In genomic region chr6:168968228-168968627, GRCh38 we compare ENCODE assay signal across 9 cellular contexts.
DNase-seq lines count a peak whose midpoint lies in the region; ATAC-seq and TF ChIP-seq lines count a peak whose summit lies in the region.
"Had no signal": no experiment of that assay in that cellular context is flagged by ENCODE, and none has a peak within 500 bp of the region (broad histone marks: within the 10 kb centered on the region; RNA-seq: fewer than 3 reads in every experiment).

No MANE protein-coding gene starts in this region.

- no peak for TF ChIP-seq CTCF in right atrium auricular region (IDR thresholded peaks at IDR 0.05)

- peak in 2 of 3 donors; percentile 1 to 9 for DNase-seq in CD4-positive, CD25-positive, alpha-beta regulatory T cell
- DNase-seq in SK-N-MC (ENCODE audit: low read depth, low spot score), result peak; percentile 76
- peak; percentile 67 for DNase-seq in right atrium auricular region (ENCODE audit: low spot score)
- DNase-seq in UCSD-AML1 (lab: John Stamatoyannopoulos, UW; ENCODE audit: unreplicated experiment), result no peak
- DNase-seq: activated naive CD8-positive, alpha-beta T cell treated with anti-CD3 and anti-CD28 coated beads, Interleukin-2, amount 10 ng/mL, durations not matched to agents 7 days and 5 days had no signal

- H3K9me3 ChIP-seq in CD4-positive, CD25-positive, alpha-beta regulatory T cell (ENCODE audit: control insufficient read depth in 2 of 2, low read length in 2 of 2), result no peaks in the 10 kb centered on the region
- no peaks in the 10 kb centered on the region for H3K9me3 ChIP-seq in SK-N-MC (ENCODE audit: low read depth, low read length)
- H3K9me3 ChIP-seq in right atrium auricular region, result no peaks in the 10 kb centered on the region

- H3K4me3 ChIP-seq in CD4-positive, CD25-positive, alpha-beta regulatory T cell (ENCODE audit: low read depth, low read length), result no peak overlapping the region
- H3K4me3 ChIP-seq in SK-N-MC (peak overlapping the region; percentile 50), right atrium auricular region (no peak overlapping the region)

- peaks cover 19% of the 10 kb centered on the region for H3K27me3 Mint-ChIP-seq in CD4-positive, CD25-positive, alpha-beta regulatory T cell

- H3K4me1 ChIP-seq in CD4-positive, CD25-positive, alpha-beta regulatory T cell (ENCODE audit: control insufficient read depth, insufficient read depth, low read length, poor library complexity, severe bottlenecking), result no peaks in the 10 kb centered on the region
- no peaks in the 10 kb centered on the region for H3K4me1 ChIP-seq in right atrium auricular region

- H3K9ac ChIP-seq in SK-N-MC (ENCODE audit: insufficient read length), result no peak overlapping the region

- no peak overlapping the region for H3K4me3 Mint-ChIP-seq in CD4-positive, CD25-positive, alpha-beta regulatory T cell
- H3K4me3 Mint-ChIP-seq: activated naive CD8-positive, alpha-beta T cell treated with anti-CD3 and anti-CD28 coated beads, Interleukin-2, amount 10 ng/mL, durations not matched to agents 7 days and 5 days had no signal

- no peaks in the 10 kb centered on the region for H3K9me3 Mint-ChIP-seq in CD4-positive, CD25-positive, alpha-beta regulatory T cell
- H3K9me3 Mint-ChIP-seq: activated naive CD8-positive, alpha-beta T cell treated with anti-CD3 and anti-CD28 coated beads, Interleukin-2, amount 10 ng/mL, durations not matched to agents 7 days and 5 days had no signal

- no peak overlapping the region for H3K27ac Mint-ChIP-seq in CD4-positive, CD25-positive, alpha-beta regulatory T cell
- H3K27ac Mint-ChIP-seq: activated naive CD8-positive, alpha-beta T cell treated with anti-CD3 and anti-CD28 coated beads, Interleukin-2, amount 10 ng/mL, durations not matched to agents 7 days and 5 days had no signal

- no peaks in the 10 kb centered on the region for H3K36me3 Mint-ChIP-seq in CD4-positive, CD25-positive, alpha-beta regulatory T cell
- H3K36me3 Mint-ChIP-seq: activated naive CD8-positive, alpha-beta T cell treated with anti-CD3 and anti-CD28 coated beads, Interleukin-2, amount 10 ng/mL, durations not matched to agents 7 days and 5 days had no signal

- no peak overlapping the region for H3K27ac ChIP-seq in CD4-positive, CD25-positive, alpha-beta regulatory T cell (ENCODE audit: insufficient read depth, low read length, poor library complexity, severe bottlenecking)
- H3K27ac ChIP-seq in SK-N-MC (no peak overlapping the region; the same call in 1 of the 2 replicates), right atrium auricular region (no peak overlapping the region)

- no peaks in the 10 kb centered on the region for H3K36me3 ChIP-seq in CD4-positive, CD25-positive, alpha-beta regulatory T cell (ENCODE audit: control insufficient read depth, insufficient read depth, low read length)
- H3K36me3 ChIP-seq in SK-N-MC (ENCODE audit: insufficient read depth, low read length) (no peaks in the 10 kb centered on the region), right atrium auricular region (no peaks in the 10 kb centered on the region)

- peaks cover 2% of the 10 kb centered on the region for H3K27me3 ChIP-seq in CD4-positive, CD25-positive, alpha-beta regulatory T cell (ENCODE audit: control insufficient read depth, insufficient read depth, low read length)
- no peaks in the 10 kb centered on the region for H3K27me3 ChIP-seq in right atrium auricular region

- H3K4me1 Mint-ChIP-seq in CD4-positive, CD25-positive, alpha-beta regulatory T cell, result peaks cover 0 to 1% (median 0%) of the 10 kb centered on the region in 4 donors
- H3K4me1 Mint-ChIP-seq: activated naive CD8-positive, alpha-beta T cell treated with anti-CD3 and anti-CD28 coated beads, Interleukin-2, amount 10 ng/mL, durations not matched to agents 7 days and 5 days had no signal

- ATAC-seq in CD4-positive, CD25-positive, alpha-beta regulatory T cell (ENCODE audit: low read depth in 2 of 2), result no peak
- ATAC-seq in HG03196 (IDR thresholded peaks at IDR 0.05; ENCODE audit: unreplicated experiment) (peak; percentile 48), GM18909 (IDR thresholded peaks at IDR 0.05; ENCODE audit: poor library complexity, unreplicated experiment) (no peak), GM21515 (IDR thresholded peaks at IDR 0.05; ENCODE audit: unreplicated experiment) (no peak), GM18858 (IDR thresholded peaks at IDR 0.05; ENCODE audit: unreplicated experiment) (no peak)
